16 cellular contexts compared by ENCODE assay signal in genomic region chr6:142331075-142331551, GRCh38. TPM values are rescaled to one million over a fixed set of nuclear protein-coding genes. Genes with fewer than 3 reads are reported as not detected.
DNase-seq lines count a peak whose midpoint lies in the region; ATAC-seq, FAIRE-seq and TF ChIP-seq lines count a peak whose summit lies in the region.
"Had no signal": no experiment of that assay in that cellular context is flagged by ENCODE, and none has a peak within 500 bp of the region (broad histone marks: within the 10 kb centered on the region; RNA-seq: fewer than 3 reads in every experiment).

No MANE protein-coding gene starts in this region.

- H2AFZ ChIP-seq in IMR-90 (replicated peaks; ENCODE audit: low read length, poor library complexity) (no peak overlapping the region), astrocyte (ENCODE audit: low read depth, low read length) (peak overlapping the region; percentile 7)

- peak overlapping the region; percentile 64; the same call in 1 of the 2 replicates for H3K9ac ChIP-seq in IMR-90 (ENCODE audit: low read depth, low read length)
- no peak overlapping the region for H3K9ac ChIP-seq in astrocyte (ENCODE audit: low read length)
- H3K9ac ChIP-seq in liver (ENCODE audit: low read depth in 1 of 2, low read length in 2 of 2): peak overlapping the region in 1 of 2 donors; percentile 71

- 0 out of 2 replicates have a peak overlapping the region, but pooled peaks have one; percentile 11 for H2BK20ac ChIP-seq in IMR-90 (ENCODE audit: low read depth, low read length)

- H3K56ac ChIP-seq in IMR-90 (ENCODE audit: extremely low read depth, insufficient read depth, low read length): no peak overlapping the region

- no peak overlapping the region for H3K4me3 Mint-ChIP-seq in CD8-positive, alpha-beta T cell
- H3K4me3 Mint-ChIP-seq in astrocyte (ENCODE audit: unreplicated experiment): peak overlapping the region; percentile 2
- H3K4me3 Mint-ChIP-seq: natural killer cell treated with Interleukin-12 subunit alpha and Interleukin-12 subunit beta and Interleukin-15 and Interleukin-18, amount 100 ng/mL, for 72 hours had no signal

- H3K36me3 Mint-ChIP-seq in CD8-positive, alpha-beta T cell: no peaks in the 10 kb centered on the region
- H3K36me3 Mint-ChIP-seq in astrocyte (ENCODE audit: low read depth, unreplicated experiment): peaks cover 2% of the 10 kb centered on the region
- H3K36me3 Mint-ChIP-seq: natural killer cell treated with Interleukin-12 subunit alpha and Interleukin-12 subunit beta and Interleukin-15 and Interleukin-18, amount 100 ng/mL, for 72 hours had no signal

- peak overlapping the region; percentile 43; the same call in 1 of the 2 replicates for H2BK120ac ChIP-seq in IMR-90 (ENCODE audit: low read depth, low read length)

- H3K4me3 ChIP-seq in CD8-positive, alpha-beta T cell (ENCODE audit: low read depth, low read length): no peak overlapping the region
- no peak overlapping the region for H3K4me3 ChIP-seq in IMR-90 (ENCODE audit: insufficient read depth, low read depth, low read length)
- H3K4me3 ChIP-seq in astrocyte (ENCODE audit: insufficient read depth, low read depth, low read length): no peak overlapping the region
- H3K4me3 ChIP-seq in liver (ENCODE audit: low read depth in 1 of 3, low read length in 3 of 3): no peak overlapping the region
- H3K4me3 ChIP-seq in tibial artery: no peak overlapping the region

- H3K4me2 ChIP-seq in IMR-90 (ENCODE audit: low read depth, low read length): peak overlapping the region; percentile 70
- peak overlapping the region; percentile 1 for H3K4me2 ChIP-seq in astrocyte (ENCODE audit: low read length)

- H3K36me3 ChIP-seq in CD8-positive, alpha-beta T cell (ENCODE audit: insufficient read depth, low read length): no peaks in the 10 kb centered on the region
- H3K36me3 ChIP-seq in IMR-90 (ENCODE audit: control insufficient read depth, insufficient read depth, low read length) (no peaks in the 10 kb centered on the region), astrocyte (ENCODE audit: insufficient read depth, low read length) (no peaks in the 10 kb centered on the region), liver (ENCODE audit: control insufficient read depth in 4 of 4, insufficient read depth in 3 of 4, low read depth in 1 of 4, low read length in 3 of 4) (no peaks in the 10 kb centered on the region), tibial artery (no peaks in the 10 kb centered on the region)

- no peak for TF ChIP-seq POLR2A in IMR-90 (IDR thresholded peaks at IDR 0.05; ENCODE audit: low read depth, low read length)

- CTCF ChIA-PET in CD8-positive, alpha-beta T cell (lab: Charles Lee): no interaction called here
- CTCF ChIA-PET in IMR-90 (lab: Yijun Ruan, JAX): no interaction called here

- no peaks in the 10 kb centered on the region for H3K27me3 ChIP-seq in CD8-positive, alpha-beta T cell (ENCODE audit: insufficient read depth, low read length)
- H3K27me3 ChIP-seq in IMR-90 (ENCODE audit: control insufficient read depth, insufficient read depth, low read length) (no peaks in the 10 kb centered on the region), astrocyte (ENCODE audit: insufficient read depth, low read length) (no peaks in the 10 kb centered on the region), liver (ENCODE audit: control insufficient read depth in 4 of 4, insufficient read depth in 4 of 4, low read length in 3 of 4) (no peaks in the 10 kb centered on the region), tibial artery (no peaks in the 10 kb centered on the region)

- no peak for TF ChIP-seq CTCF in CD8-positive, alpha-beta T cell (IDR thresholded peaks at IDR 0.05)
- no peak for TF ChIP-seq CTCF in IMR-90 (conservative IDR thresholded peaks at IDR 0.05; ENCODE audit: low read depth, low read length)
- TF ChIP-seq CTCF in astrocyte (IDR thresholded peaks at IDR 0.05; ENCODE audit: insufficient read depth, low read depth, low read length): no peak
- TF ChIP-seq CTCF in liver (IDR thresholded peaks at IDR 0.05; ENCODE audit: low read depth, low read length, missing input control): no peak
- no peak for TF ChIP-seq CTCF in tibial artery (IDR thresholded peaks at IDR 0.05)

- no peaks in the 10 kb centered on the region for H3K79me2 ChIP-seq in astrocyte (ENCODE audit: insufficient read depth, low read length)

- no peak overlapping the region for H3K23ac ChIP-seq in IMR-90 (ENCODE audit: low read depth, low read length)

- POLR2A ChIA-PET in CD8-positive, alpha-beta T cell (lab: Charles Lee): interaction anchor here (0.5 kb wide), 1 partner anchor 25 kb away, joined by 3 read pairs; no protein-coding TSS in a partner anchor
- POLR2A ChIA-PET in IMR-90 (lab: Charles Lee; ENCODE audit: unreplicated experiment): no interaction called here

- H3K14ac ChIP-seq in IMR-90 (replicated peaks; ENCODE audit: low read depth, low read length): 0 out of 2 replicates have a peak overlapping the region, but pooled peaks have one; percentile 5

- no peak overlapping the region for H2BK15ac ChIP-seq in IMR-90 (ENCODE audit: low read depth, low read length)

- H3K9me3 ChIP-seq in CD8-positive, alpha-beta T cell (ENCODE audit: low read length): no peaks in the 10 kb centered on the region
- H3K9me3 ChIP-seq in IMR-90 (ENCODE audit: control insufficient read depth, insufficient read depth, low read length): no peaks in the 10 kb centered on the region
- H3K9me3 ChIP-seq in astrocyte (ENCODE audit: insufficient read depth, low read depth, low read length): no peaks in the 10 kb centered on the region
- H3K9me3 ChIP-seq in liver (ENCODE audit: control insufficient read depth in 4 of 4, low read length in 3 of 4): no peaks in the 10 kb centered on the region
- no peaks in the 10 kb centered on the region for H3K9me3 ChIP-seq in tibial artery

- dilution Hi-C loops in IMR-90 (cut with HindIII; ENCODE audit: low sequenced_read_pairs, unreplicated experiment): no loop called here

- H3K79me1 ChIP-seq in IMR-90 (ENCODE audit: low read depth in 1 of 2, low read length in 2 of 2): no peaks in the 10 kb centered on the region

- no peak for FAIRE-seq in astrocyte (lab: Jason Lieb, UNC)
- FAIRE-seq: GM12891 had no signal

- peak overlapping the region; percentile 50 for H3K27ac Mint-ChIP-seq in CD8-positive, alpha-beta T cell
- peak overlapping the region; percentile 88 for H3K27ac Mint-ChIP-seq in astrocyte (ENCODE audit: unreplicated experiment)
- H3K27ac Mint-ChIP-seq: natural killer cell treated with Interleukin-12 subunit alpha and Interleukin-12 subunit beta and Interleukin-15 and Interleukin-18, amount 100 ng/mL, for 72 hours had no signal

- peak overlapping the region; percentile 40 for H2BK5ac ChIP-seq in IMR-90 (ENCODE audit: low read depth, low read length, poor library complexity, severe bottlenecking)

- H3K4me1 Mint-ChIP-seq in CD8-positive, alpha-beta T cell (ENCODE audit: low read depth): peaks cover 18% of the 10 kb centered on the region
- peaks cover 38% of the 10 kb centered on the region for H3K4me1 Mint-ChIP-seq in astrocyte (ENCODE audit: low read depth, unreplicated experiment)

- intact Hi-C loops in CD8-positive, alpha-beta T cell (cut with DNase I, micrococcal nuclease): no loop called here
- intact Hi-C loops in IMR-90 (cut with micrococcal nuclease) (no loop called here), tibial artery (cut with DNase I; ENCODE audit: low total_unique reads) (no loop called here)

- H4K5ac ChIP-seq in IMR-90 (ENCODE audit: low read depth, low read length): peak overlapping the region; percentile 83

- no TSS peak for BruUV-seq in IMR-90 (replicated peaks; lab: Mats Ljungman, UMichigan)

- H3K9me1 ChIP-seq in IMR-90 (ENCODE audit: insufficient read depth, low read length): no peaks in the 10 kb centered on the region

- H4K91ac ChIP-seq in IMR-90 (ENCODE audit: insufficient read depth, low read depth, low read length): peak overlapping the region; percentile 10; the same call in 1 of the 2 replicates

- TF ChIP-seq RAD21 in IMR-90 (IDR thresholded peaks at IDR 0.05; ENCODE audit: low read length): no peak
- no peak for TF ChIP-seq RAD21 in liver (IDR thresholded peaks at IDR 0.05)

- H4K20me1 ChIP-seq in IMR-90 (ENCODE audit: insufficient read depth, low read length) (no peaks in the 10 kb centered on the region), astrocyte (ENCODE audit: insufficient read depth, low read length) (no peaks in the 10 kb centered on the region)

- no peaks in the 10 kb centered on the region for H3K9me3 Mint-ChIP-seq in CD8-positive, alpha-beta T cell
- H3K9me3 Mint-ChIP-seq in astrocyte (ENCODE audit: unreplicated experiment): no peaks in the 10 kb centered on the region
- H3K9me3 Mint-ChIP-seq: activated T-helper 2 cell treated with anti-CD3 and anti-CD28 coated beads, Interferon-gamma antibody, Interleukin-2, Interleukin-4, amounts not matched to agents 10 μg/mL and 5 μg/mL and 100 μg/mL, durations not matched to agents 14 hours and 24 hours and 36 hours; natural killer cell treated with Interleukin-12 subunit alpha and Interleukin-12 subunit beta and Interleukin-15 and Interleukin-18, amount 100 ng/mL, for 72 hours had no signal

- no peak overlapping the region for H2AK9ac ChIP-seq in IMR-90 (replicated peaks; ENCODE audit: low read depth, low read length, poor library complexity)

- H3K27ac ChIP-seq in CD8-positive, alpha-beta T cell (ENCODE audit: low read depth, low read length): no peak overlapping the region
- H3K27ac ChIP-seq in IMR-90 (ENCODE audit: insufficient read depth, low read length) (peak overlapping the region; percentile 37; the same call in 1 of the 2 replicates), astrocyte (ENCODE audit: low read depth, low read length) (peak overlapping the region; percentile 0), liver (ENCODE audit: low read depth in 1 of 2, low read length in 2 of 2) (peak overlapping the region; percentile 20 to 28), tibial artery (no peak overlapping the region)
- H3K27ac ChIP-seq: HL-60 had no signal

- H2AK5ac ChIP-seq in IMR-90 (ENCODE audit: low read depth, low read length): no peak overlapping the region

- peaks cover 13% of the 10 kb centered on the region for H3K4me1 ChIP-seq in CD8-positive, alpha-beta T cell (ENCODE audit: insufficient read depth, low read length)
- H3K4me1 ChIP-seq in IMR-90 (ENCODE audit: control insufficient read depth, insufficient read depth, low read length): peaks cover 5% of the 10 kb centered on the region
- H3K4me1 ChIP-seq in astrocyte (ENCODE audit: insufficient read depth, low read length): no peaks in the 10 kb centered on the region
- peaks cover 5 to 47% (median 26%) of the 10 kb centered on the region in 4 donors for H3K4me1 ChIP-seq in liver (ENCODE audit: control insufficient read depth in 4 of 4, insufficient read depth in 4 of 4, low read length in 3 of 4)
- H3K4me1 ChIP-seq in tibial artery: no peaks in the 10 kb centered on the region

- H3K27me3 Mint-ChIP-seq in CD8-positive, alpha-beta T cell (ENCODE audit: low read depth): no peaks in the 10 kb centered on the region
- no peaks in the 10 kb centered on the region for H3K27me3 Mint-ChIP-seq in astrocyte (ENCODE audit: low read depth, unreplicated experiment)
- H3K27me3 Mint-ChIP-seq: natural killer cell treated with Interleukin-12 subunit alpha and Interleukin-12 subunit beta and Interleukin-15 and Interleukin-18, amount 100 ng/mL, for 72 hours had no signal

- H3K4ac ChIP-seq in IMR-90 (ENCODE audit: low read depth, low read length): peak overlapping the region; percentile 29; the same call in 1 of the 2 replicates

- ATAC-seq in CD8-positive, alpha-beta T cell: peak; percentile 94
- ATAC-seq in IMR-90 (ENCODE audit: low read depth): peak; percentile 73
- ATAC-seq in HG02938 (IDR thresholded peaks at IDR 0.05; ENCODE audit: unreplicated experiment): no peak
- no peak for ATAC-seq in GM21737 (IDR thresholded peaks at IDR 0.05; ENCODE audit: unreplicated experiment)
- ATAC-seq: natural killer cell treated with Interleukin-12 subunit alpha and Interleukin-12 subunit beta and Interleukin-15 and Interleukin-18, amount 100 ng/mL, for 72 hours had no signal

- WGBS in IMR-90 (ENCODE audit: extremely low coverage in 2 of 2, insufficient read length in 1 of 2), 2 experiments: no CpG with 5 or more reads among the region's 2 CpGs
- 39% methylated on average over 2 of the region's 2 CpGs for WGBS in liver

- peak overlapping the region; percentile 71 for H3K18ac ChIP-seq in IMR-90 (ENCODE audit: low read depth, low read length)

- H4K8ac ChIP-seq in IMR-90 (ENCODE audit: low read depth in 2 of 2, low read length in 2 of 2): peak overlapping the region; percentile 73 to 81; a peak in 3 of 4 replicates

- in situ Hi-C loops in IMR-90 (cut with MboI; ENCODE audit: low sequenced_read_pairs): no loop called here

- peak in 2 of 7 experiments; percentile 25 to 55 for DNase-seq in CD8-positive, alpha-beta T cell
- peak; percentile 84 for DNase-seq in IMR-90
- DNase-seq in astrocyte (ENCODE audit: low read depth): peak; percentile 53
- no peak for DNase-seq in NCI-H524 (lab: John Stamatoyannopoulos, UW)
- no peak for DNase-seq in tibial artery
- DNase-seq: COR-L47, NCI-H1092 treated with DMSO at 0.1 percent for 48 hours, NCI-H69 had no signal

RNA-seq across cellular contexts. Expression of gene ADGRG6, which starts 29.3 kb away (rescaled TPM):
- under 1 TPM; 0.54 to 0.61 TPM for total RNA-seq in CD8-positive, alpha-beta T cell
- total RNA-seq in IMR-90 (2012; rRNA removed) (20.3 and 22.5 TPM in 2 replicates), astrocyte (89.2 and 98.2 TPM in 2 replicates), liver (100 to 1,000 TPM in 1 of 2 donors, 10 to 100 TPM in 1; 57.8 to 110 TPM)
- polyA plus RNA-seq in IMR-90 (2012; rRNA removed) (8.1 and 10.0 TPM in 2 replicates), liver (10 to 100 TPM; 18.7 to 33.6 TPM)
- polyA plus RNA-seq in IMR-90 (2012; cell fraction: cytosol; rRNA removed): 2.0 and 2.2 TPM in 2 replicates
- 3.2 and 16.3 TPM in 2 replicates for polyA plus RNA-seq in IMR-90 (2012; cell fraction: nucleus; rRNA removed; ENCODE audit: low replicate concordance)
- total RNA-seq: natural killer cell treated with Interleukin-12 subunit alpha and Interleukin-12 subunit beta and Interleukin-15 and Interleukin-18, amount 100 ng/mL, for 72 hours; T-helper 1 cell treated with Interleukin-12 subunit alpha and Interleukin-12 subunit beta and Interleukin-4 antibody, amounts not matched to agents 30 ng/mL and 1 ng/mL, for 36 hours had no signal

Comparison
In these comparisons a context has a peak if more than half of its experiments do, and no peak if none do; other contexts are left out.
1. ATAC-seq: peak in CD8-positive, alpha-beta T cell (single experiment) and IMR-90 (single experiment); none in HG02938 (single experiment) and GM21737 (single experiment).
2. DNase-seq: peak in IMR-90 (single experiment) and astrocyte (single experiment); none in NCI-H524 (0 of 2) and tibial artery (0 of 2).
3. H3K27ac ChIP-seq: peak in IMR-90 (single experiment), astrocyte (single experiment) and liver (2 of 2); none in CD8-positive, alpha-beta T cell (single experiment) and tibial artery (0 of 2).
4. RNA of gene ADGRG6, which starts 29.3 kb away (total RNA-seq): 57.8 to 110 TPM in liver, 89.2 to 98.2 TPM in astrocyte and 20.3 to 22.5 TPM in IMR-90; 0.54 to 0.61 TPM in CD8-positive, alpha-beta T cell; every median in the first group is over 10 times any median in the second.